8 cellular contexts compared by ENCODE assay signal in genomic region chr19:46601318-46602224, GRCh38. TPM values are rescaled to one million over a fixed set of nuclear protein-coding genes. Genes with fewer than 3 reads are reported as not detected.
DNase-seq lines count a peak whose midpoint lies in the region; ATAC-seq, FAIRE-seq and TF ChIP-seq lines count a peak whose summit lies in the region.

Gene CALM3, plus strand, starts transcription at chr19:46601330. Its CDS starts 105 bp downstream, at chr19:46601435.

- TSS peak; percentile 66 for BruUV-seq in HepG2 (replicated peaks; lab: Mats Ljungman, UMichigan)

- CTCF ChIA-PET in GM10248 (lab: Yijun Ruan, JAX) (interaction anchor here (0.6 to 7.1 kb wide), 11 partner anchors 11 to 595 kb away, joined by 3 to 68 read pairs (median 7); partner anchors contain the start of genes DACT3, PRKD2 and PTGIR), HepG2 (lab: Yijun Ruan, JAX; ENCODE audit: low intra/inter-chr PET ratio, low total read pairs) (no interaction called here)

- intact Hi-C loops in HepG2 (cut with micrococcal nuclease; ENCODE audit: unreplicated experiment), result loop anchor here (1.0 kb wide), 1 partner anchor 9 kb away; no protein-coding TSS in a partner anchor

- peak within 1 kb of the TSS; percentile 92 for H3K4me2 ChIP-seq in HepG2 (ENCODE audit: low read depth, low read length)

- H4K20me1 ChIP-seq in HepG2 (ENCODE audit: insufficient read depth, low read length), result peaks cover 15% of the 10 kb centered on the region; the same call in 1 of the 2 replicates

- TF ChIP-seq EP300 in HepG2 (IDR thresholded peaks at IDR 0.05; ENCODE audit: low read depth in 2 of 2, low read length in 2 of 2) (no peak), HepG2 (CRISPR knock-in tag; IDR thresholded peaks at IDR 0.05; ENCODE audit: borderline replicate concordance) (no peak)

- TF ChIP-seq CTCF in GM10248 (IDR thresholded peaks at IDR 0.05; ENCODE audit: control extremely low read depth, extremely low read depth, low read depth, missing control alignments) (no peak), cardiac fibroblast (IDR thresholded peaks at IDR 0.05; ENCODE audit: low read depth, low read length) (no peak), HepG2 (CRISPR knock-in tag; IDR thresholded peaks at IDR 0.05) (no peak), subcutaneous adipose tissue (IDR thresholded peaks at IDR 0.05; ENCODE audit: low read depth) (no peak)

- peak; percentile 53 to 82 for TF ChIP-seq POLR2A in HepG2 (IDR thresholded peaks at IDR 0.05; ENCODE audit: insufficient read depth in 1 of 2, low read depth in 2 of 2, low read length in 2 of 2)

- WGBS in HepG2 (ENCODE audit: low lambda C conversion rate), result under 1% methylated on average over 25 of the region's 51 CpGs

- H2AFZ ChIP-seq in HepG2 (ENCODE audit: low read length), result peak within 1 kb of the TSS; percentile 99

- DNase-seq in GM10248 (ENCODE audit: extremely low spot score) (peak; percentile 27), MG63 (peak; percentile 28), cardiac fibroblast (ENCODE audit: low read depth in 2 of 2) (no peak), HepG2 (ENCODE audit: low spot score) (no peak), NCI-H2029 (lab: John Stamatoyannopoulos, UW) (no peak), pons (ENCODE audit: low spot score) (no peak)

- H3K4me3 ChIP-seq in MG63 (peak within 1 kb of the TSS; percentile 97), cardiac fibroblast (replicated peaks in 1 of 2; ENCODE audit: low read depth in 2 of 2, low read length in 2 of 2) (peak within 1 kb of the TSS; percentile 98 to 99), HepG2 (replicated peaks in 1 of 3; ENCODE audit: insufficient read depth in 1 of 3, low read depth in 2 of 3, low read length in 3 of 3) (peak within 1 kb of the TSS; percentile 94 to 100 (median 98))

- no peaks in the 10 kb centered on the region for H3K27me3 ChIP-seq in MG63
- H3K27me3 ChIP-seq in HepG2 (ENCODE audit: control insufficient read depth in 1 of 2, insufficient read depth in 2 of 2, low read length in 2 of 2), result no peaks in the 10 kb centered on the region; a peak in 1 of 5 replicates

- in situ Hi-C loops in HepG2 (cut with HindIII; ENCODE audit: extremely low pct_ligation_motif_present, low pct_unique_long_range_greater_than_20kb), result no loop called here

- no peak for TF ChIP-seq RAD21 in HepG2 (CRISPR knock-in tag; IDR thresholded peaks at IDR 0.05)

- H3K79me2 ChIP-seq in HepG2 (ENCODE audit: insufficient read depth, low read length), result peaks cover 40% of the 10 kb centered on the region

- H3K4me1 ChIP-seq in HepG2 (ENCODE audit: insufficient read depth, low read length), result peaks cover 37% of the 10 kb centered on the region

- H3K9ac ChIP-seq in HepG2 (ENCODE audit: insufficient read depth, low read depth, low read length), result peak within 1 kb of the TSS; percentile 98

- H3K36me3 ChIP-seq in MG63 (peaks cover 37% of the 10 kb centered on the region), HepG2 (replicated peaks in 1 of 2; ENCODE audit: control insufficient read depth in 1 of 2, insufficient read depth in 2 of 2, low read length in 2 of 2) (peaks cover 7 to 16% of the 10 kb centered on the region in 2 experiments; a peak in 4 of 5 replicates)

- peak; percentile 60; the same call in 2 of the 3 replicates for ATAC-seq in HepG2
- ATAC-seq in GM19455 (IDR thresholded peaks at IDR 0.05; ENCODE audit: unreplicated experiment), result no peak

- H3K9me3 ChIP-seq in MG63 (peaks cover 2% of the 10 kb centered on the region), HepG2 (ENCODE audit: low read length) (peaks cover 12% of the 10 kb centered on the region; the same call in 1 of the 2 replicates)

- peak within 1 kb of the TSS; percentile 98 for H3K27ac ChIP-seq in HepG2 (ENCODE audit: extremely low read length, insufficient read depth, low read length)

- FAIRE-seq in HepG2 (lab: Jason Lieb, UNC), result no peak

- POLR2A ChIA-PET in GM10248 (lab: Yijun Ruan, JAX) (interaction anchor here (1.0 to 1.3 kb wide), 3 partner anchors 13 to 79 kb away, joined by 3 read pairs; no protein-coding TSS in a partner anchor), HepG2 (lab: Yijun Ruan, JAX) (interaction anchor here (1.0 to 2.2 kb wide), 6 partner anchors 9 to 187 kb away, joined by 4 to 16 read pairs (median 8); partner anchors contain the start of genes DACT3 and SLC1A5)

TF ChIP-seq in HepG2, 621 proteins besides CTCF, POLR2A, EP300 and RAD21 (continues in another document):
- TF ChIP-seq ZNF891 (CRISPR knock-in tag; IDR thresholded peaks at IDR 0.05) (no peak), SP140L (CRISPR knock-in tag; IDR thresholded peaks at IDR 0.05; ENCODE audit: borderline replicate concordance) (0 out of 2 replicates have a peak, but pooled peaks have one; percentile 13), ZNF709 (CRISPR knock-in tag; IDR thresholded peaks at IDR 0.05) (peak; percentile 48; the same call in 1 of the 2 replicates), DDIT3 (CRISPR knock-in tag; IDR thresholded peaks at IDR 0.05) (no peak), MTERF4 (CRISPR knock-in tag; IDR thresholded peaks at IDR 0.05) (no peak), ARID5B (CRISPR knock-in tag; IDR thresholded peaks at IDR 0.05) (no peak), RARA (CRISPR knock-in tag; IDR thresholded peaks at IDR 0.05) (no peak), ZNF75D (CRISPR knock-in tag; IDR thresholded peaks at IDR 0.05; ENCODE audit: borderline replicate concordance) (no peak), IRX3 (CRISPR knock-in tag; IDR thresholded peaks at IDR 0.05; ENCODE audit: borderline replicate concordance, low read depth) (0 out of 2 replicates have a peak, but pooled peaks have one; percentile 41), MIER3 (CRISPR knock-in tag; IDR thresholded peaks at IDR 0.05; ENCODE audit: borderline replicate concordance) (no peak)

RNA-seq across cellular contexts. Expression of gene CALM3, which starts in this region (rescaled TPM):
- total RNA-seq in MG63 (2014; rRNA removed; shearing (Covaris generic); ENCODE audit: low replicate concordance), result 90.4 and 116 TPM in 2 replicates
- total RNA-seq in HepG2 (2016; rRNA removed; fragmentation: Illumina TruSeq; extraction: Trizol) (258 and 314 TPM in 2 replicates), subcutaneous adipose tissue (100 to 1,000 TPM in 3 of 4 donors, 10 to 100 TPM in 1; 62.3 to 256 (median 132) TPM)
- total RNA-seq in HepG2 (2016; cell fraction: cytosol; rRNA removed; fragmentation: Illumina TruSeq; extraction: Trizol; ENCODE audit: low read depth), result 219 and 253 TPM in 2 replicates
- total RNA-seq in HepG2 (2016; cell fraction: insoluble cytoplasmic fraction; rRNA removed; fragmentation: Illumina TruSeq; extraction: Trizol), result 270 and 297 TPM in 2 replicates
- total RNA-seq in HepG2 (2016; cell fraction: membrane; rRNA removed; fragmentation: Illumina TruSeq; extraction: Trizol), result 322 and 352 TPM in 2 replicates
- total RNA-seq in HepG2 (2016; cell fraction: nucleus; rRNA removed; fragmentation: Illumina TruSeq; extraction: Trizol), result 95.5 and 96.2 TPM in 2 replicates
- 232 and 239 TPM in 2 replicates for polyA plus RNA-seq in HepG2 (2011; rRNA removed)
- 211 and 281 TPM in 2 replicates for polyA plus RNA-seq in HepG2 (2011; cell fraction: cytosol; rRNA removed)
- 146 and 178 TPM in 2 replicates for polyA plus RNA-seq in HepG2 (2011; cell fraction: nucleus; rRNA removed)
- polyA plus RNA-seq in HepG2 (2012), result 277 and 325 TPM in 2 replicates
- polyA plus RNA-seq in HepG2 (2016; cell fraction: cytosol; fragmentation: Illumina TruSeq; extraction: Trizol; ENCODE audit: low read depth), result 495 and 575 TPM in 2 replicates
- 466 and 539 TPM in 2 replicates for polyA plus RNA-seq in HepG2 (2016; cell fraction: insoluble cytoplasmic fraction; fragmentation: Illumina TruSeq; extraction: Trizol; ENCODE audit: low read depth)
- 497 and 555 TPM in 2 replicates for polyA plus RNA-seq in HepG2 (2016; cell fraction: membrane; fragmentation: Illumina TruSeq; extraction: Trizol; ENCODE audit: low read depth)
- 259 and 261 TPM in 2 replicates for polyA plus RNA-seq in HepG2 (2016; cell fraction: nucleus; fragmentation: Illumina TruSeq; extraction: Trizol; ENCODE audit: insufficient read depth, low read depth)
- 66.6 and 121 TPM in 2 replicates for polyA minus RNA-seq in HepG2 (2011; rRNA and poly(A)+ RNA removed; ENCODE audit: low replicate concordance)
- polyA minus RNA-seq in HepG2 (2011; cell fraction: cytosol; rRNA and poly(A)+ RNA removed), result 58.1 and 58.6 TPM in 2 replicates
- 33.0 and 37.0 TPM in 2 replicates for polyA minus RNA-seq in HepG2 (2011; cell fraction: nucleus; rRNA and poly(A)+ RNA removed)

Comparison
In these comparisons a context has a peak if more than half of its experiments do, and no peak if none do; other contexts are left out.
1. DNase-seq: peak in GM10248 (single experiment) and MG63 (single experiment); none in cardiac fibroblast (0 of 2), HepG2 (single experiment), NCI-H2029 (single experiment) and pons (single experiment).
2. Peak in every context shown above with its lines, with median percentiles within 50 percentile points of each other: H3K4me3 ChIP-seq.